In the genomic region with DNA sequence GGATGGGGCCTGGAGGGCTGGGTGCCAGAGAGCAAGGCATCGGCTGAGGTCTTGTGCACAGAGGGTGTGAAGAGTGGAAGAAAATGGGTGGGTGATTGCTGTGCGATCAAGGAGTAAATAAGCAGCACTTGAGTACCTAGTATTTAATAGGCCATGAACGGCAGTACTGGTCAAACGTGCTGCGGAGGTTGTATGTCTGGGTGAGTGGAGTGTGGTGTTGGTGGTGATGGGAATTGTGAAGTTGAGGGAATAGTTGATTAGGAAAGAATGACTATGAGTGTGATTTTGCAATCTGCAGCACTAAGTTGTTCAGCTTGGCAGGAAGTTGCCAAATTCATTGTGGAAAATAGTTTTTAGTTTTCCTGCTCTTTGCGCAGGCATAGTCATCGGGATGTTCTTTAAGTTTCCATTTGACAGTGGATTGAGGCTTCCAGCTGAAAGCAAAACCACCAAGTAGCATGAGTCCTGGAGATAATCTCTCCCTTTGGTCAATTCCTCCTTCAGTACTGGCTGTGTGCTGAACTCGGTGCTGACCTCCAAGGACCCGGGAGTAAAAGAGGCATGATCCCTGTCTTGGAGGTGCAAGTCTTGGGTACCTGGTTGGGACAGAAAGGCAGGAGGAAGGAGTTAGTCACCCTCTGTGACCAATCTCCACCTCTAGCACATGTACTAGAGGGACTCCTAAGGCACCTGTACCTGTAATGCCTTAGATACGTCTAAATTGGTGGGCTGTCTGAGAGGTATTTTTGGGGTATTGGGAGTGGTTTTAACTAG, we compare ENCODE assay signal across 8 cellular contexts. TPM values are rescaled to one million over a fixed set of nuclear protein-coding genes. Genes with fewer than 3 reads are reported as not detected.
A peak's percentile ranks its signal among the peaks of the same experiment; 100 is the strongest.
DNase-seq lines count a peak whose midpoint lies in the region; ATAC-seq and TF ChIP-seq lines count a peak whose summit lies in the region.

No MANE protein-coding gene starts in this region.

- H3K4me3 Mint-ChIP-seq in endodermal cell, result no peak overlapping the region
- H3K4me3 Mint-ChIP-seq in activated T-cell treated with anti-CD3 and anti-CD28 coated beads, Interleukin-2, amount 50 U/mL, for 4 hours, result no peak overlapping the region
- H3K4me3 Mint-ChIP-seq in activated T-cell treated with anti-CD3 and anti-CD28 coated beads, Interleukin-2, amount 50 U/mL, for 72 hours, result no peak overlapping the region

- DNase-seq in AG10803 (ENCODE audit: low read depth) (peak; percentile 96), MV-4-11 (lab: John Stamatoyannopoulos, UW) (peak; percentile 83), endodermal cell (no peak), NCI-H524 treated with DMSO at 0.1 percent for 48 hours (lab: John Stamatoyannopoulos, UW) (no peak)
- DNase-seq in activated T-cell treated with anti-CD3 and anti-CD28 coated beads, Interleukin-2, amount 50 U/mL, for 4 hours, result no peak
- no peak for DNase-seq in activated T-cell treated with anti-CD3 and anti-CD28 coated beads, Interleukin-2, amount 50 U/mL, for 72 hours

- H3K27me3 Mint-ChIP-seq in endodermal cell (ENCODE audit: insufficient read depth), result peaks cover 2% of the 10 kb centered on the region
- no peaks in the 10 kb centered on the region for H3K27me3 Mint-ChIP-seq in activated T-cell treated with anti-CD3 and anti-CD28 coated beads, Interleukin-2, amount 50 U/mL, for 4 hours (ENCODE audit: low read depth)
- no peaks in the 10 kb centered on the region for H3K27me3 Mint-ChIP-seq in activated T-cell treated with anti-CD3 and anti-CD28 coated beads, Interleukin-2, amount 50 U/mL, for 72 hours (ENCODE audit: low read depth)

- H3K27ac ChIP-seq in endodermal cell (ENCODE audit: low read depth, low read length), result no peak overlapping the region

- H3K36me3 ChIP-seq in endodermal cell (ENCODE audit: control insufficient read depth, insufficient read depth, low read length), result peaks cover 2% of the 10 kb centered on the region
- H3K36me3 ChIP-seq in mucosa of stomach (ENCODE audit: control insufficient read depth, insufficient read depth, low read length), result no peaks in the 10 kb centered on the region

- H3K4me1 ChIP-seq in endodermal cell (ENCODE audit: control insufficient read depth, insufficient read depth, low read length) (peaks cover 7% of the 10 kb centered on the region), mucosa of stomach (ENCODE audit: control insufficient read depth, insufficient read depth, low read length) (peaks cover 37% of the 10 kb centered on the region)

- peaks cover under 1% of the 10 kb centered on the region for H3K36me3 Mint-ChIP-seq in endodermal cell (ENCODE audit: low read depth)
- H3K36me3 Mint-ChIP-seq in activated T-cell treated with anti-CD3 and anti-CD28 coated beads, Interleukin-2, amount 50 U/mL, for 4 hours (ENCODE audit: insufficient read depth), result peaks cover 2% of the 10 kb centered on the region
- H3K36me3 Mint-ChIP-seq in activated T-cell treated with anti-CD3 and anti-CD28 coated beads, Interleukin-2, amount 50 U/mL, for 72 hours (ENCODE audit: insufficient read depth in 2 of 2), result no peaks in the 10 kb centered on the region

- H3K4me1 Mint-ChIP-seq in endodermal cell, result peaks cover 7% of the 10 kb centered on the region
- peaks cover 51% of the 10 kb centered on the region for H3K4me1 Mint-ChIP-seq in activated T-cell treated with anti-CD3 and anti-CD28 coated beads, Interleukin-2, amount 50 U/mL, for 4 hours (ENCODE audit: low read depth)
- H3K4me1 Mint-ChIP-seq in activated T-cell treated with anti-CD3 and anti-CD28 coated beads, Interleukin-2, amount 50 U/mL, for 72 hours (ENCODE audit: low read depth), result peaks cover 43% of the 10 kb centered on the region

- H3K27me3 ChIP-seq in endodermal cell (ENCODE audit: control insufficient read depth, insufficient read depth, low read length, poor library complexity, severe bottlenecking) (no peaks in the 10 kb centered on the region), mucosa of stomach (ENCODE audit: control insufficient read depth, insufficient read depth, low read length) (no peaks in the 10 kb centered on the region)

- H3K27ac Mint-ChIP-seq in endodermal cell, result no peak overlapping the region
- no peak overlapping the region for H3K27ac Mint-ChIP-seq in activated T-cell treated with anti-CD3 and anti-CD28 coated beads, Interleukin-2, amount 50 U/mL, for 72 hours

- H3K9me3 ChIP-seq in endodermal cell (ENCODE audit: control insufficient read depth, low read length), result no peaks in the 10 kb centered on the region
- no peaks in the 10 kb centered on the region for H3K9me3 ChIP-seq in mucosa of stomach (ENCODE audit: control insufficient read depth, low read length)

- TF ChIP-seq CTCF in AG10803 (conservative IDR thresholded peaks at IDR 0.05; ENCODE audit: low read length), result no peak
- TF ChIP-seq CTCF in endodermal cell (conservative IDR thresholded peaks at IDR 0.05), result no peak

- no peaks in the 10 kb centered on the region for H3K9me3 Mint-ChIP-seq in endodermal cell
- H3K9me3 Mint-ChIP-seq in activated T-cell treated with anti-CD3 and anti-CD28 coated beads, Interleukin-2, amount 50 U/mL, for 4 hours, result no peaks in the 10 kb centered on the region
- no peaks in the 10 kb centered on the region for H3K9me3 Mint-ChIP-seq in activated T-cell treated with anti-CD3 and anti-CD28 coated beads, Interleukin-2, amount 50 U/mL, for 72 hours

- no peak for ATAC-seq in GM21786 (IDR thresholded peaks at IDR 0.05; ENCODE audit: unreplicated experiment)
- no peak for ATAC-seq in activated T-cell treated with anti-CD3 and anti-CD28 coated beads, Interleukin-2, amount 50 U/mL, for 4 hours
- ATAC-seq in activated T-cell treated with anti-CD3 and anti-CD28 coated beads, Interleukin-2, amount 50 U/mL, for 72 hours (replicated peaks in 1 of 2), result no peak

- WGBS in endodermal cell (ENCODE audit: insufficient coverage in 1 of 2, insufficient read length in 1 of 2), 2 experiments, result 74 to 76% methylated on average over 5 to 10 of the region's 10 CpGs

- H3K4me3 ChIP-seq in AG10803 (ENCODE audit: low read length) (peak overlapping the region; percentile 92), endodermal cell (ENCODE audit: low read length) (peak overlapping the region; percentile 94), mucosa of stomach (ENCODE audit: low read length) (no peak overlapping the region)

- H3K9ac ChIP-seq in endodermal cell (ENCODE audit: extremely low read depth, low read length, poor library complexity, severe bottlenecking) (no peak overlapping the region), mucosa of stomach (ENCODE audit: low read length) (peak overlapping the region; percentile 81)

RNA-seq across cellular contexts. Expression of gene PANX1, which starts 2.1 kb away (rescaled TPM):
- total RNA-seq in endodermal cell, result 10 to 100 TPM; 19.4 to 21.0 TPM
- 32.9 TPM for polyA plus RNA-seq in endodermal cell (2013, experiment 1 of 2)
- 30.0 TPM for polyA plus RNA-seq in endodermal cell (2013, experiment 2 of 2)
- 10 to 100 TPM; 17.0 to 19.5 (median 18.8) TPM for total RNA-seq in activated T-cell treated with anti-CD3 and anti-CD28 coated beads, Interleukin-2, amount 50 U/mL, for 4 hours
- total RNA-seq in activated T-cell treated with anti-CD3 and anti-CD28 coated beads, Interleukin-2, amount 50 U/mL, for 72 hours, result 10 to 100 TPM; 10.3 to 13.5 TPM

Comparison
In these comparisons a context has a peak if more than half of its experiments do, and no peak if none do; other contexts are left out.
1. DNase-seq: peak in AG10803 (single experiment) and MV-4-11 (single experiment); none in endodermal cell (single experiment), activated T-cell treated with anti-CD3 and anti-CD28 coated beads, Interleukin-2, amount 50 U/mL, for 4 hours (single experiment), NCI-H524 treated with DMSO at 0.1 percent for 48 hours (single experiment) and activated T-cell treated with anti-CD3 and anti-CD28 coated beads, Interleukin-2, amount 50 U/mL, for 72 hours (0 of 2).